ENCODE assay signal across 31 cellular contexts in the genomic region with DNA sequence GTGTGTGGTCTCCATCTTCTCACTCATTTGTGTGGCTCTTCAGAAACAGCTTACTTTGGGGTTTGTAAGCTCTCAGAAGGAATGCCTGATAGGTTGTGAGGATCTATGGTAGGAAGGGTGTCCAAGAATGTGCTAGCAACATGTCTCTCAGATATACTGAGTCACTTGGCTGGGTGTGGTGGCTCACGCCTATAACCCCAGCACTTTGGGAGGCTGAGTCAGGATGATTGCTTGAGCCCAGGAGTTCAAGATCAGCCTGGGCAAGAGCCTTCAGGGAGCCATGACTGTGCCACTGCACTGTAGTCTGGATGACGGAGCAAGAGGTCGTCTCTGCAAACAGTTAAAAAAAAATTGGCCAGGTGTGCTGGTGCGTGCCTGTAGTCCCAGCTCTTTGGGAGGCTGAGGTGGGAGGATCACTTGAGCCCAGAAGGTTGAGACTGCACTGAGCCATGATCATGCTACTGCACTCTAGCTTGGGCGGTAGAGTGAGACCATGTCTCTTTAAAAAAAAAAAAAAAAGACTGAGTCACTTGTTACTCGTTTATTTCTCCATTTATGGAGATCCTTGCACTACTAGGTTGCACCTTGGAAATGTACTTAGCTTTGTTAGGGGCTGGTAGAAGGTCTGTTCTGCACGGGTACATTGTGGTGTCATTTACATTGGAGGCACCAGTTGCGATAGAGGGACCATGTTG.
A peak's percentile ranks its signal among the peaks of the same experiment; 100 is the strongest.
DNase-seq lines count a peak whose midpoint lies in the region; ATAC-seq and TF ChIP-seq lines count a peak whose summit lies in the region.
"Had no signal": no experiment of that assay in that cellular context is flagged by ENCODE, and none has a peak within 500 bp of the region (broad histone marks: within the 10 kb centered on the region; RNA-seq: fewer than 3 reads in every experiment).

No MANE protein-coding gene starts in this region.

- intact Hi-C loops in spleen (cut with DNase I; ENCODE audit: low total_unique reads) (no loop called here), heart right ventricle (cut with DNase I) (no loop called here)

- no peaks in the 10 kb centered on the region for H3K9me3 ChIP-seq in trophoblast cell (ENCODE audit: insufficient read depth, low read depth, low read length)
- no peaks in the 10 kb centered on the region for H3K9me3 ChIP-seq in spleen
- H3K9me3 ChIP-seq in heart right ventricle = no peaks in the 10 kb centered on the region
- H3K9me3 ChIP-seq: left ventricle myocardium inferior, pancreas, thyroid gland had no signal

- H3K79me1 ChIP-seq in trophoblast cell (ENCODE audit: low read length) = no peaks in the 10 kb centered on the region

- H3K36me3 Mint-ChIP-seq in HFFc6 (ENCODE audit: low read depth) = peaks cover 21% of the 10 kb centered on the region

- DNase-seq in Caki2 (ENCODE audit: low read depth) (peak; percentile 57), HFFc6 (peak; percentile 21), epithelial cell of prostate (ENCODE audit: low read depth, low spot score) (no peak), trophoblast cell (peak in 1 of 2 donors; percentile 37), NCI-H345 (lab: John Stamatoyannopoulos, UW) (no peak), spleen (no peak), heart right ventricle (no peak)
- DNase-seq: activated CD4-positive, alpha-beta T cell treated with anti-CD3 and anti-CD28 coated beads, Interleukin-2, amount 50 U/mL, for 48 hours; activated CD4-positive, CD25-positive, alpha-beta regulatory T cell treated with anti-CD3 and anti-CD28 coated beads, Interleukin-2, amount 50 U/mL, for 72 hours; activated naive CD8-positive, alpha-beta T cell treated with anti-CD3 and anti-CD28 coated beads, Interleukin-2, amount 50 U/mL, for 24 hours; activated T-cell treated with anti-CD3 and anti-CD28 coated beads, Interleukin-2, amount 50 U/mL, for 72 hours; C1 segment of cervical spinal cord; central memory CD4-positive, alpha-beta T cell; cortex of kidney; GF-D8; left ventricle myocardium inferior; NCI-H1105; NCI-H187; NCI-H2171 treated with DMSO at 0.1 percent for 48 hours; NCI-H524; NK-92 treated with Interleukin-12 subunit alpha and Interleukin-12 subunit beta, amount 100 ng/mL, for 24 hours; pancreas; retina; SHP77 treated with DMSO at 0.1 percent for 48 hours; stimulated activated CD4-positive, alpha-beta T cell treated with anti-CD3 and anti-CD28 coated beads, Interleukin-1b, Interleukin-23, amount 100 ng/mL, for 48 hours; thyroid gland had no signal

- H2AFZ ChIP-seq in trophoblast cell (ENCODE audit: insufficient read depth, low read length, poor library complexity) = no peak overlapping the region
- H2AFZ ChIP-seq: PC-9 had no signal

- no peak overlapping the region for H2BK12ac ChIP-seq in trophoblast cell (ENCODE audit: low read length)

- H2BK5ac ChIP-seq in trophoblast cell (ENCODE audit: low read depth, low read length, poor library complexity) = no peak overlapping the region

- no peak overlapping the region for H3K4ac ChIP-seq in trophoblast cell (ENCODE audit: low read depth, low read length)

- no peak overlapping the region for H3K4me3 Mint-ChIP-seq in HFFc6
- H3K4me3 Mint-ChIP-seq: activated naive CD8-positive, alpha-beta T cell treated with anti-CD3 and anti-CD28 coated beads, Interleukin-2, amount 50 U/mL, for 24 hours; activated T-cell treated with anti-CD3 and anti-CD28 coated beads, Interleukin-2, amount 50 U/mL, for 72 hours; neural crest cell; stimulated activated naive CD8-positive, alpha-beta T cell treated with anti-CD3 and anti-CD28 coated beads, Interleukin-15, Interleukin-2, amounts not matched to agents 100 ng/mL and 50 ng/mL, for 24 hours had no signal

- no peaks in the 10 kb centered on the region for H3K9me3 Mint-ChIP-seq in HFFc6
- H3K9me3 Mint-ChIP-seq: activated naive CD8-positive, alpha-beta T cell treated with anti-CD3 and anti-CD28 coated beads, Interleukin-2, amount 50 U/mL, for 24 hours; activated T-cell treated with anti-CD3 and anti-CD28 coated beads, Interleukin-2, amount 50 U/mL, for 72 hours; neural crest cell; stimulated activated naive CD8-positive, alpha-beta T cell treated with anti-CD3 and anti-CD28 coated beads, Interleukin-15, Interleukin-2, amounts not matched to agents 100 ng/mL and 50 ng/mL, for 24 hours had no signal

- no peak overlapping the region for H4K8ac ChIP-seq in trophoblast cell (ENCODE audit: low read depth, low read length)

- H3K27me3 Mint-ChIP-seq in HFFc6 (ENCODE audit: insufficient read depth) = peaks cover 3% of the 10 kb centered on the region
- H3K27me3 Mint-ChIP-seq: activated naive CD8-positive, alpha-beta T cell treated with anti-CD3 and anti-CD28 coated beads, Interleukin-2, amount 50 U/mL, for 24 hours; stimulated activated naive CD8-positive, alpha-beta T cell treated with anti-CD3 and anti-CD28 coated beads, Interleukin-15, Interleukin-2, amounts not matched to agents 100 ng/mL and 50 ng/mL, for 24 hours had no signal

- H3K4me2 ChIP-seq in trophoblast cell (ENCODE audit: low read length) = peak overlapping the region; percentile 20
- H3K4me2 ChIP-seq: PC-9, smooth muscle cell had no signal

- peaks cover 19% of the 10 kb centered on the region for H3K4me1 Mint-ChIP-seq in HFFc6 (ENCODE audit: low read depth)
- H3K4me1 Mint-ChIP-seq: activated naive CD8-positive, alpha-beta T cell treated with anti-CD3 and anti-CD28 coated beads, Interleukin-2, amount 50 U/mL, for 24 hours; neural crest cell had no signal

- ATAC-seq in GM18520 (IDR thresholded peaks at IDR 0.05; ENCODE audit: unreplicated experiment) = no peak
- ATAC-seq in heart right ventricle = no peak
- ATAC-seq: activated naive CD8-positive, alpha-beta T cell treated with anti-CD3 and anti-CD28 coated beads, Interleukin-2, amount 50 U/mL, for 24 hours; activated T-cell treated with anti-CD3 and anti-CD28 coated beads, Interleukin-2, amount 50 U/mL, for 72 hours; pancreas had no signal

- H4K12ac ChIP-seq in trophoblast cell (ENCODE audit: low read depth, low read length) = no peak overlapping the region

- H4K91ac ChIP-seq in trophoblast cell (ENCODE audit: low read depth, low read length) = no peak overlapping the region

- peak overlapping the region; percentile 30 for H3K18ac ChIP-seq in trophoblast cell (ENCODE audit: low read length)

- H3K79me2 ChIP-seq in trophoblast cell (ENCODE audit: control insufficient read depth, insufficient read depth, low read length, poor library complexity) = no peaks in the 10 kb centered on the region

- in situ Hi-C loops in Caki2 (cut with HindIII; ENCODE audit: low pct_unique_long_range_greater_than_20kb, low sequenced_read_pairs) = no loop called here

- no CpG with 5 or more reads among the region's 8 CpGs for WGBS in trophoblast cell (ENCODE audit: extremely low coverage, insufficient coverage, insufficient read length)
- 83 to 90% (median 87%) methylated on average over 8 of the region's 8 CpGs for WGBS in spleen, 5 donors
- WGBS in heart right ventricle, 2 donors = 88 to 89% methylated on average over 8 of the region's 8 CpGs

- H3K9ac ChIP-seq in trophoblast cell (ENCODE audit: low read length) = no peak overlapping the region

- H3K36me3 ChIP-seq in trophoblast cell (ENCODE audit: control insufficient read depth in 1 of 2, insufficient read depth in 2 of 2, low read length in 2 of 2) (no peaks in the 10 kb centered on the region), spleen (peaks cover 0 to 40% (median 2%) of the 10 kb centered on the region in 6 donors), heart right ventricle (peaks cover 0 to 3% (median 0%) of the 10 kb centered on the region in 9 donors)
- H3K36me3 ChIP-seq: left ventricle myocardium inferior, pancreas, thyroid gland had no signal

- no peak overlapping the region for H2AK5ac ChIP-seq in trophoblast cell (ENCODE audit: low read length)

- H3K27ac ChIP-seq in epithelial cell of prostate (peak overlapping the region; percentile 11), trophoblast cell (ENCODE audit: low read depth, low read length) (peak overlapping the region; percentile 2), spleen (no peak overlapping the region), heart right ventricle (no peak overlapping the region)
- H3K27ac ChIP-seq: left ventricle myocardium inferior, pancreas, PC-9, thyroid gland had no signal

- H3K27me3 ChIP-seq in trophoblast cell (ENCODE audit: insufficient read depth, low read length) (no peaks in the 10 kb centered on the region), spleen (replicated peaks in 1 of 7) (no peaks in the 10 kb centered on the region), heart right ventricle (no peaks in the 10 kb centered on the region)
- H3K27me3 ChIP-seq: pancreas, thyroid gland had no signal

- TF ChIP-seq POLR2A in spleen (IDR thresholded peaks at IDR 0.05) = no peak

- no peak overlapping the region for H3K23ac ChIP-seq in trophoblast cell (ENCODE audit: low read length)

- peaks cover 11% of the 10 kb centered on the region in 2 experiments for H3K4me1 ChIP-seq in trophoblast cell (ENCODE audit: control insufficient read depth in 1 of 2, insufficient read depth in 2 of 2, low read length in 2 of 2)
- H3K4me1 ChIP-seq in spleen = peaks cover 0 to 5% (median 0%) of the 10 kb centered on the region in 6 donors
- no peaks in the 10 kb centered on the region for H3K4me1 ChIP-seq in heart right ventricle
- H3K4me1 ChIP-seq: left ventricle myocardium inferior, pancreas, thyroid gland had no signal

- no peak overlapping the region for H2BK120ac ChIP-seq in trophoblast cell (ENCODE audit: insufficient read depth, low read length, poor library complexity)

- H3K27ac Mint-ChIP-seq in HFFc6 = no peak overlapping the region
- H3K27ac Mint-ChIP-seq: activated naive CD8-positive, alpha-beta T cell treated with anti-CD3 and anti-CD28 coated beads, Interleukin-2, amount 50 U/mL, for 24 hours; activated T-cell treated with anti-CD3 and anti-CD28 coated beads, Interleukin-2, amount 50 U/mL, for 72 hours; stimulated activated naive CD8-positive, alpha-beta T cell treated with anti-CD3 and anti-CD28 coated beads, Interleukin-15, Interleukin-2, amounts not matched to agents 100 ng/mL and 50 ng/mL, for 24 hours had no signal

- H3K14ac ChIP-seq in trophoblast cell (ENCODE audit: low read length) = no peak overlapping the region

- no peak overlapping the region for H3K4me3 ChIP-seq in trophoblast cell (ENCODE audit: low read depth, low read length)
- H3K4me3 ChIP-seq in spleen = no peak overlapping the region
- no peak overlapping the region for H3K4me3 ChIP-seq in heart right ventricle
- H3K4me3 ChIP-seq: left ventricle myocardium inferior, pancreas, PC-9, smooth muscle cell, thyroid gland had no signal

- TF ChIP-seq CTCF in HFFc6 (IDR thresholded peaks at IDR 0.05) (no peak), spleen (IDR thresholded peaks at IDR 0.05 in 8 of 11, conservative IDR thresholded peaks at IDR 0.05 in 3 of 11) (no peak), heart right ventricle (IDR thresholded peaks at IDR 0.05) (no peak)

Comparison
In these comparisons a context has a peak if more than half of its experiments do, and no peak if none do; other contexts are left out.
1. DNase-seq: peak in Caki2 (single experiment) and HFFc6 (single experiment); none in epithelial cell of prostate (single experiment), NCI-H345 (single experiment), spleen (single experiment) and heart right ventricle (0 of 2).
2. H3K27ac ChIP-seq: peak in epithelial cell of prostate (single experiment) and trophoblast cell (single experiment); none in spleen (0 of 8) and heart right ventricle (0 of 10).